9 cellular contexts compared by ENCODE assay signal in the genomic region with DNA sequence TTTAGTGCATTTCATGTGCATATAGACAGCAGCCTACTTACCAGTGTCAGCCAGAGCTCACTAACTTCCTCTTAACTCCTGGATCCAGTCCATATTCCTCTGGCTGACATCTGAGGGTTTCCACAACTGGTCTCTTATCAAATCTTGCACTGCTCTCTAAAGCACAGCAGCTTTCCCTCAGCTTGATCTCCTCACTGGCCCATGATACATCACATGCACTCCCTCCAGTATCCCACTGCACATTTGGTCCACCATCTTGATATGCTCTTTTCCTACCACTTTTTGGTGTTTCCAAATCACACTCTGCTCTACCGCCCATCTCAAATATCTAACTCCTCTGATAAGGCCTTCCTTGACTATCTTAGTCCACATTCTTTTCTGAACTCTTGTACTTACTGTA.
DNase-seq lines count a peak whose midpoint lies in the region; TF ChIP-seq lines count a peak whose summit lies in the region.
"Had no signal": no experiment of that assay in that cellular context is flagged by ENCODE, and none has a peak within 500 bp of the region (broad histone marks: within the 10 kb centered on the region; RNA-seq: fewer than 3 reads in every experiment).

No MANE protein-coding gene starts in this region.

- no peak overlapping the region for H3K4me3 ChIP-seq in NB4 (ENCODE audit: low read depth, low read length)
- H3K4me3 ChIP-seq in ascending aorta: no peak overlapping the region
- H3K4me3 ChIP-seq in tibial artery: no peak overlapping the region

- no peak for TF ChIP-seq POLR2A in NB4 (IDR thresholded peaks at IDR 0.05; ENCODE audit: extremely low read depth, insufficient read length)

- intact Hi-C loops in ascending aorta (cut with DNase I) (no loop called here), tibial artery (cut with DNase I; ENCODE audit: low total_unique reads) (loop anchor here (10.0 kb wide), 1 partner anchor 933 kb away; no protein-coding TSS in a partner anchor)

- no peaks in the 10 kb centered on the region for H3K27me3 ChIP-seq in ascending aorta
- H3K27me3 ChIP-seq in tibial artery: no peaks in the 10 kb centered on the region

- H3K9me3 ChIP-seq in ascending aorta (no peaks in the 10 kb centered on the region), tibial artery (no peaks in the 10 kb centered on the region)

- DNase-seq in NB4 (ENCODE audit: low read depth) (peak; percentile 64), ascending aorta (ENCODE audit: low spot score in 2 of 2) (no peak), iris pigment epithelial cell (ENCODE audit: low read depth) (peak; percentile 69), tibial artery (no peak), NCI-H2227 (lab: John Stamatoyannopoulos, UW; ENCODE audit: unreplicated experiment) (no peak), NCI-H82 treated with DMSO at 0.1 percent for 48 hours (lab: John Stamatoyannopoulos, UW; ENCODE audit: unreplicated experiment) (no peak), DMS79 (lab: John Stamatoyannopoulos, UW) (no peak)
- DNase-seq: activated B cell treated with CpG ODN at 0.5 μM for 24 hours, NCI-H1436 had no signal

- H3K4me1 ChIP-seq in ascending aorta (peaks cover 12 to 44% of the 10 kb centered on the region in 2 donors), tibial artery (peaks cover 0 to 86% (median 60%) of the 10 kb centered on the region in 4 donors)

- H3K27ac ChIP-seq in ascending aorta (peak overlapping the region; percentile 74 to 85), tibial artery (peak overlapping the region; percentile 80 to 88)

- H3K36me3 ChIP-seq in ascending aorta (no peaks in the 10 kb centered on the region), tibial artery (no peaks in the 10 kb centered on the region)

- TF ChIP-seq CTCF in NB4 (IDR thresholded peaks at IDR 0.05; ENCODE audit: low read depth, low read length) (no peak), ascending aorta (IDR thresholded peaks at IDR 0.05) (no peak), tibial artery (IDR thresholded peaks at IDR 0.05) (no peak)

Comparison
In these comparisons a context has a peak if more than half of its experiments do, and no peak if none do; other contexts are left out.
1. DNase-seq: peak in NB4 (single experiment) and iris pigment epithelial cell (single experiment); none in ascending aorta (0 of 2), tibial artery (0 of 2), NCI-H2227 (single experiment), NCI-H82 treated with DMSO at 0.1 percent for 48 hours (single experiment) and DMS79 (single experiment).